ENCODE assay signal across 8 cellular contexts in the genomic region with DNA sequence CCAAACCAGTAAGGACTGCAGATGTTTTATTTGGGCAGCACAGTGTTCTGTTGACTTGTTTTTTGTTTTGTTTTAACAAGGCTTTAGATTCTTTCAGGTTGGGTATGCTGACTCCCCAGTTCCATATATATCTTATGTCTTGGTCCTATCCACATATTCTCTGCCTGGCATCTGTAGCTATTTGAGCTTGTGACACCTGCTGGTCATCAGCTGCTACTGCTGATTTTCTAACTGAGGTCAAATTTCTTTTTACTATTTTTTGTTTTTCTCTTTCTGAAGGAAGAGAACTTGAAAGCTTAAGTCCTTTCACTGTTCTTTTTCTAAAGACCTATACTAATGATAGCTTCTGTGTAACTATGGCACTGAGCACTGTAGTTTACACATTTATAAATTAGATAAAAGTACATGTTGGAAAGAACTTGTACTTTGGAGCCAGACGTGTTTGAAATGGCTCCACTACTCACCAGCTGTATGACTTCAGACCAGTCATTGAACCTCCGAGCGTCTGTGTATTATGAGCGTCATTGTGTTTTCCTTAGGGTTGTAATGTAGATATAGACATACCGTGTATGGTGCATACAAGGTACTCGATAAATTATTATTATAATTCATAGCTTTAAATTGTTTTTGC.
DNase-seq lines count a peak whose midpoint lies in the region; ATAC-seq and TF ChIP-seq lines count a peak whose summit lies in the region.

No MANE protein-coding gene starts in this region.

- intact Hi-C loops in left colon (cut with DNase I, micrococcal nuclease): loop anchor here in 1 of 2 donors (10.0 kb wide), 1 partner anchor 154 kb away; the partner anchor contains the start of gene OSBPL9

- peaks cover 70% of the 10 kb centered on the region for H3K36me3 ChIP-seq in OCI-LY1 (ENCODE audit: insufficient read depth, low read length)

- H3K4me3 Mint-ChIP-seq in type B pancreatic cell: no peak overlapping the region

- no peak overlapping the region for H3K9ac ChIP-seq in OCI-LY1 (ENCODE audit: low read length)

- H3F3A ChIP-seq in OCI-LY1 (ENCODE audit: insufficient read depth, low read length): no peaks in the 10 kb centered on the region; the same call in 1 of the 2 replicates

- no peaks in the 10 kb centered on the region for H3K27me3 ChIP-seq in OCI-LY1 (ENCODE audit: insufficient read depth, low read length)

- TF ChIP-seq CTCF in OCI-LY1 (IDR thresholded peaks at IDR 0.05; ENCODE audit: low read length) (peak; percentile 91), type B pancreatic cell (conservative IDR thresholded peaks at IDR 0.05) (peak; percentile 92)

- H3K27me3 Mint-ChIP-seq in type B pancreatic cell: no peaks in the 10 kb centered on the region

- DNase-seq in activated CD4-positive, alpha-beta T cell treated with anti-CD3 and anti-CD28 coated beads for 4 hours: peak; percentile 6 to 8
- DNase-seq in activated CD4-positive, alpha-beta T cell treated with anti-CD3 and anti-CD28 coated beads, Interleukin-2, amount 50 U/mL, for 48 hours: no peak
- DNase-seq in HPDE6-E6E7 (ENCODE audit: extremely low spot score): peak; percentile 40
- DNase-seq in central memory CD4-positive, alpha-beta T cell: peak; percentile 20
- peak in 1 of 2 donors; percentile 13 for DNase-seq in left colon
- DNase-seq in type B pancreatic cell (ENCODE audit: extremely low spot score, unreplicated experiment): no peak

- peaks cover 31% of the 10 kb centered on the region for H3K36me3 Mint-ChIP-seq in type B pancreatic cell

- H3K9me3 ChIP-seq in OCI-LY1 (ENCODE audit: low read length): no peaks in the 10 kb centered on the region

- no peaks in the 10 kb centered on the region for H3K4me1 Mint-ChIP-seq in type B pancreatic cell (ENCODE audit: unreplicated experiment)

- no peaks in the 10 kb centered on the region for H4K20me1 ChIP-seq in OCI-LY1 (ENCODE audit: insufficient read depth, low read length)

- H3K79me2 ChIP-seq in OCI-LY1 (ENCODE audit: insufficient read depth, low read length): no peaks in the 10 kb centered on the region

- H3K9me3 Mint-ChIP-seq in type B pancreatic cell: no peaks in the 10 kb centered on the region

- H3K4me3 ChIP-seq in OCI-LY1 (ENCODE audit: low read depth, low read length, poor library complexity, severe bottlenecking): no peak overlapping the region

- no peaks in the 10 kb centered on the region for H3K4me1 ChIP-seq in OCI-LY1 (ENCODE audit: insufficient read depth, low read length, severe bottlenecking)

- ATAC-seq in left colon: peak; percentile 85
- no peak for ATAC-seq in GM18858 (IDR thresholded peaks at IDR 0.05; ENCODE audit: unreplicated experiment)

- H3K9me2 ChIP-seq in OCI-LY1 (ENCODE audit: low read depth, low read length): no peaks in the 10 kb centered on the region

- H3K4me2 ChIP-seq in OCI-LY1 (ENCODE audit: low read length): no peak overlapping the region

- no peak overlapping the region for H3K27ac Mint-ChIP-seq in type B pancreatic cell

- no peak overlapping the region for H3K27ac ChIP-seq in OCI-LY1 (ENCODE audit: low read depth, low read length, poor library complexity, severe bottlenecking)

- no peak overlapping the region for H2AFZ ChIP-seq in OCI-LY1 (ENCODE audit: low read length)

Comparison
In these comparisons a context has a peak if more than half of its experiments do, and no peak if none do; other contexts are left out.
1. DNase-seq: peak in activated CD4-positive, alpha-beta T cell treated with anti-CD3 and anti-CD28 coated beads for 4 hours (2 of 2), HPDE6-E6E7 (single experiment) and central memory CD4-positive, alpha-beta T cell (single experiment); none in activated CD4-positive, alpha-beta T cell treated with anti-CD3 and anti-CD28 coated beads, Interleukin-2, amount 50 U/mL, for 48 hours (0 of 2) and type B pancreatic cell (single experiment).